ENCODE assay signal across 1 cellular context in genomic region chr4:153490985-153491483, GRCh38.
TF ChIP-seq lines count a peak whose summit lies in the region.

No MANE protein-coding gene starts in this region.

TF ChIP-seq in HEK293, 187 proteins besides CTCF, POLR2A, EP300 and RAD21 (continued from another document and continues in another):
- TF ChIP-seq, protein P1, sequence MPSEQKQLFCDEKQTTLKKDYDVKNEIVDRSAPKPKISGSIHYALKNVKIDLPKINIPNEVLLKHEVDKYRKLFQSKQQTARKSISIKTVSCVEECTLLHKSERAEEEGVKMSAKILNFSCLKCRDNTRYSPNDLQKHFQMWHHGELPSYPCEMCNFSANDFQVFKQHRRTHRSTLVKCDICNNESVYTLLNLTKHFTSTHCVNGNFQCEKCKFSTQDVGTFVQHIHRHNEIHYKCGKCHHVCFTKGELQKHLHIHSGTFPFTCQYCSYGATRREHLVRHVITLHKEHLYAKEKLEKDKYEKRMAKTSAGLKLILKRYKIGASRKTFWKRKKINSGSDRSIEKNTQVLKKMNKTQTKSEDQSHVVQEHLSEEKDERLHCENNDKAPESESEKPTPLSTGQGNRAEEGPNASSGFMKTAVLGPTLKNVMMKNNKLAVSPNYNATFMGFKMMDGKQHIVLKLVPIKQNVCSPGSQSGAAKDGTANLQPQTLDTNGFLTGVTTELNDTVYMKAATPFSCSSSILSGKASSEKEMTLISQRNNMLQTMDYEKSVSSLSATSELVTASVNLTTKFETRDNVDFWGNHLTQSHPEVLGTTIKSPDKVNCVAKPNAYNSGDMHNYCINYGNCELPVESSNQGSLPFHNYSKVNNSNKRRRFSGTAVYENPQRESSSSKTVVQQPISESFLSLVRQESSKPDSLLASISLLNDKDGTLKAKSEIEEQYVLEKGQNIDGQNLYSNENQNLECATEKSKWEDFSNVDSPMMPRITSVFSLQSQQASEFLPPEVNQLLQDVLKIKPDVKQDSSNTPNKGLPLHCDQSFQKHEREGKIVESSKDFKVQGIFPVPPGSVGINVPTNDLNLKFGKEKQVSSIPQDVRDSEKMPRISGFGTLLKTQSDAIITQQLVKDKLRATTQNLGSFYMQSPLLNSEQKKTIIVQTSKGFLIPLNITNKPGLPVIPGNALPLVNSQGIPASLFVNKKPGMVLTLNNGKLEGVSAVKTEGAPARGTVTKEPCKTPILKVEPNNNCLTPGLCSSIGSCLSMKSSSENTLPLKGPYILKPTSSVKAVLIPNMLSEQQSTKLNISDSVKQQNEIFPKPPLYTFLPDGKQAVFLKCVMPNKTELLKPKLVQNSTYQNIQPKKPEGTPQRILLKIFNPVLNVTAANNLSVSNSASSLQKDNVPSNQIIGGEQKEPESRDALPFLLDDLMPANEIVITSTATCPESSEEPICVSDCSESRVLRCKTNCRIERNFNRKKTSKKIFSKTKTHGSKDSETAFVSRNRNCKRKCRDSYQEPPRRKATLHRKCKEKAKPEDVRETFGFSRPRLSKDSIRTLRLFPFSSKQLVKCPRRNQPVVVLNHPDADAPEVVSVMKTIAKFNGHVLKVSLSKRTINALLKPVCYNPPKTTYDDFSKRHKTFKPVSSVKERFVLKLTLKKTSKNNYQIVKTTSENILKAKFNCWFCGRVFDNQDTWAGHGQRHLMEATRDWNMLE (tag by site-specific recombination; conservative IDR thresholded peaks at IDR 0.05; ENCODE audit: low read depth): no peak
- TF ChIP-seq SP7 (tag by site-specific recombination; IDR thresholded peaks at IDR 0.05) (peak; percentile 98), ZNF18 (tag by site-specific recombination; IDR thresholded peaks at IDR 0.05) (no peak), ZBTB17 (tag by site-specific recombination; IDR thresholded peaks at IDR 0.05) (peak; percentile 67; the same call in 1 of the 2 replicates), ZNF394 (tag by site-specific recombination; IDR thresholded peaks at IDR 0.05; ENCODE audit: borderline replicate concordance) (peak; percentile 31; the same call in 1 of the 2 replicates), ZNF629 (tag by site-specific recombination; IDR thresholded peaks at IDR 0.05) (peak; percentile 81; the same call in 1 of the 2 replicates), GLIS1 (tag by site-specific recombination; IDR thresholded peaks at IDR 0.05) (0 out of 2 replicates have a peak, but pooled peaks have one; percentile 28), ZXDB (tag by site-specific recombination; IDR thresholded peaks at IDR 0.05) (peak; percentile 57), ZNF600 (tag by site-specific recombination; IDR thresholded peaks at IDR 0.05) (peak; percentile 41; the same call in 1 of the 2 replicates), ZBTB44 (tag by site-specific recombination; IDR thresholded peaks at IDR 0.05) (peak; percentile 24; the same call in 1 of the 2 replicates), ZNF266 (tag by site-specific recombination; IDR thresholded peaks at IDR 0.05; ENCODE audit: low read depth) (no peak), ZNF692 (tag by site-specific recombination; IDR thresholded peaks at IDR 0.05) (0 out of 2 replicates have a peak, but pooled peaks have one; percentile 57), ZNF621 (tag by site-specific recombination; IDR thresholded peaks at IDR 0.05) (no peak), ZFP41 (tag by site-specific recombination; IDR thresholded peaks at IDR 0.05; ENCODE audit: borderline replicate concordance) (no peak), ZNF10 (tag by site-specific recombination; IDR thresholded peaks at IDR 0.05) (peak; percentile 83), TRIM28 (IDR thresholded peaks at IDR 0.05; ENCODE audit: borderline replicate concordance, low read length) (peak; percentile 59; the same call in 1 of the 2 replicates), ZBTB20 (tag by site-specific recombination; IDR thresholded peaks at IDR 0.05) (peak; percentile 71), SCRT1 (tag by site-specific recombination; IDR thresholded peaks at IDR 0.05; ENCODE audit: borderline replicate concordance) (peak; percentile 66; the same call in 1 of the 2 replicates), HOXA7 (CRISPR knock-in tag; IDR thresholded peaks at IDR 0.05; ENCODE audit: borderline replicate concordance) (no peak), ZNF24 (tag by site-specific recombination; IDR thresholded peaks at IDR 0.05) (0 out of 2 replicates have a peak, but pooled peaks have one; percentile 34), ZNF530 (tag by site-specific recombination; IDR thresholded peaks at IDR 0.05; ENCODE audit: low read depth) (no peak), ZNF148 (tag by site-specific recombination; IDR thresholded peaks at IDR 0.05; ENCODE audit: borderline replicate concordance) (no peak), ZNF366 (tag by site-specific recombination; conservative IDR thresholded peaks at IDR 0.05) (peak; percentile 88)
- TF ChIP-seq, protein P2, sequence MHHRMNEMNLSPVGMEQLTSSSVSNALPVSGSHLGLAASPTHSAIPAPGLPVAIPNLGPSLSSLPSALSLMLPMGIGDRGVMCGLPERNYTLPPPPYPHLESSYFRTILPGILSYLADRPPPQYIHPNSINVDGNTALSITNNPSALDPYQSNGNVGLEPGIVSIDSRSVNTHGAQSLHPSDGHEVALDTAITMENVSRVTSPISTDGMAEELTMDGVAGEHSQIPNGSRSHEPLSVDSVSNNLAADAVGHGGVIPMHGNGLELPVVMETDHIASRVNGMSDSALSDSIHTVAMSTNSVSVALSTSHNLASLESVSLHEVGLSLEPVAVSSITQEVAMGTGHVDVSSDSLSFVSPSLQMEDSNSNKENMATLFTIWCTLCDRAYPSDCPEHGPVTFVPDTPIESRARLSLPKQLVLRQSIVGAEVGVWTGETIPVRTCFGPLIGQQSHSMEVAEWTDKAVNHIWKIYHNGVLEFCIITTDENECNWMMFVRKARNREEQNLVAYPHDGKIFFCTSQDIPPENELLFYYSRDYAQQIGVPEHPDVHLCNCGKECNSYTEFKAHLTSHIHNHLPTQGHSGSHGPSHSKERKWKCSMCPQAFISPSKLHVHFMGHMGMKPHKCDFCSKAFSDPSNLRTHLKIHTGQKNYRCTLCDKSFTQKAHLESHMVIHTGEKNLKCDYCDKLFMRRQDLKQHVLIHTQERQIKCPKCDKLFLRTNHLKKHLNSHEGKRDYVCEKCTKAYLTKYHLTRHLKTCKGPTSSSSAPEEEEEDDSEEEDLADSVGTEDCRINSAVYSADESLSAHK (tag by site-specific recombination; IDR thresholded peaks at IDR 0.05): peak; percentile 75
- TF ChIP-seq, protein P3, sequence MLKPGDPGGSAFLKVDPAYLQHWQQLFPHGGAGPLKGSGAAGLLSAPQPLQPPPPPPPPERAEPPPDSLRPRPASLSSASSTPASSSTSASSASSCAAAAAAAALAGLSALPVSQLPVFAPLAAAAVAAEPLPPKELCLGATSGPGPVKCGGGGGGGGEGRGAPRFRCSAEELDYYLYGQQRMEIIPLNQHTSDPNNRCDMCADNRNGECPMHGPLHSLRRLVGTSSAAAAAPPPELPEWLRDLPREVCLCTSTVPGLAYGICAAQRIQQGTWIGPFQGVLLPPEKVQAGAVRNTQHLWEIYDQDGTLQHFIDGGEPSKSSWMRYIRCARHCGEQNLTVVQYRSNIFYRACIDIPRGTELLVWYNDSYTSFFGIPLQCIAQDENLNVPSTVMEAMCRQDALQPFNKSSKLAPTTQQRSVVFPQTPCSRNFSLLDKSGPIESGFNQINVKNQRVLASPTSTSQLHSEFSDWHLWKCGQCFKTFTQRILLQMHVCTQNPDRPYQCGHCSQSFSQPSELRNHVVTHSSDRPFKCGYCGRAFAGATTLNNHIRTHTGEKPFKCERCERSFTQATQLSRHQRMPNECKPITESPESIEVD (tag by site-specific recombination; IDR thresholded peaks at IDR 0.05): peak; percentile 99
- TF ChIP-seq, protein P4, sequence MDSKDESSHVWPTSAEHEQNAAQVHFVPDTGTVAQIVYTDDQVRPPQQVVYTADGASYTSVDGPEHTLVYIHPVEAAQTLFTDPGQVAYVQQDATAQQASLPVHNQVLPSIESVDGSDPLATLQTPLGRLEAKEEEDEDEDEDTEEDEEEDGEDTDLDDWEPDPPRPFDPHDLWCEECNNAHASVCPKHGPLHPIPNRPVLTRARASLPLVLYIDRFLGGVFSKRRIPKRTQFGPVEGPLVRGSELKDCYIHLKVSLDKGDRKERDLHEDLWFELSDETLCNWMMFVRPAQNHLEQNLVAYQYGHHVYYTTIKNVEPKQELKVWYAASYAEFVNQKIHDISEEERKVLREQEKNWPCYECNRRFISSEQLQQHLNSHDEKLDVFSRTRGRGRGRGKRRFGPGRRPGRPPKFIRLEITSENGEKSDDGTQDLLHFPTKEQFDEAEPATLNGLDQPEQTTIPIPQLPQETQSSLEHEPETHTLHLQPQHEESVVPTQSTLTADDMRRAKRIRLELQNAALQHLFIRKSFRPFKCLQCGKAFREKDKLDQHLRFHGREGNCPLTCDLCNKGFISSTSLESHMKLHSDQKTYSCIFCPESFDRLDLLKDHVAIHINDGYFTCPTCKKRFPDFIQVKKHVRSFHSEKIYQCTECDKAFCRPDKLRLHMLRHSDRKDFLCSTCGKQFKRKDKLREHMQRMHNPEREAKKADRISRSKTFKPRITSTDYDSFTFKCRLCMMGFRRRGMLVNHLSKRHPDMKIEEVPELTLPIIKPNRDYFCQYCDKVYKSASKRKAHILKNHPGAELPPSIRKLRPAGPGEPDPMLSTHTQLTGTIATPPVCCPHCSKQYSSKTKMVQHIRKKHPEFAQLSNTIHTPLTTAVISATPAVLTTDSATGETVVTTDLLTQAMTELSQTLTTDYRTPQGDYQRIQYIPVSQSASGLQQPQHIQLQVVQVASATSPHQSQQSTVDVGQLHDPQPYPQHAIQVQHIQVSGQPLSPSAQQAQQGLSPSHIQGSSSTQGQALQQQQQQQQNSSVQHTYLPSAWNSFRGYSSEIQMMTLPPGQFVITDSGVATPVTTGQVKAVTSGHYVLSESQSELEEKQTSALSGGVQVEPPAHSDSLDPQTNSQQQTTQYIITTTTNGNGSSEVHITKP (tag by site-specific recombination; IDR thresholded peaks at IDR 0.05): 0 out of 2 replicates have a peak, but pooled peaks have one; percentile 17
- TF ChIP-seq, protein P5, sequence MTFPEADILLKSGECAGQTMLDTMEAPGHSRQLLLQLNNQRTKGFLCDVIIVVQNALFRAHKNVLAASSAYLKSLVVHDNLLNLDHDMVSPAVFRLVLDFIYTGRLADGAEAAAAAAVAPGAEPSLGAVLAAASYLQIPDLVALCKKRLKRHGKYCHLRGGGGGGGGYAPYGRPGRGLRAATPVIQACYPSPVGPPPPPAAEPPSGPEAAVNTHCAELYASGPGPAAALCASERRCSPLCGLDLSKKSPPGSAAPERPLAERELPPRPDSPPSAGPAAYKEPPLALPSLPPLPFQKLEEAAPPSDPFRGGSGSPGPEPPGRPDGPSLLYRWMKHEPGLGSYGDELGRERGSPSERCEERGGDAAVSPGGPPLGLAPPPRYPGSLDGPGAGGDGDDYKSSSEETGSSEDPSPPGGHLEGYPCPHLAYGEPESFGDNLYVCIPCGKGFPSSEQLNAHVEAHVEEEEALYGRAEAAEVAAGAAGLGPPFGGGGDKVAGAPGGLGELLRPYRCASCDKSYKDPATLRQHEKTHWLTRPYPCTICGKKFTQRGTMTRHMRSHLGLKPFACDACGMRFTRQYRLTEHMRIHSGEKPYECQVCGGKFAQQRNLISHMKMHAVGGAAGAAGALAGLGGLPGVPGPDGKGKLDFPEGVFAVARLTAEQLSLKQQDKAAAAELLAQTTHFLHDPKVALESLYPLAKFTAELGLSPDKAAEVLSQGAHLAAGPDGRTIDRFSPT (tag by site-specific recombination; IDR thresholded peaks at IDR 0.05): peak; percentile 67
